Comparison of ENCODE assay signal across 26 cellular contexts in the genomic region with DNA sequence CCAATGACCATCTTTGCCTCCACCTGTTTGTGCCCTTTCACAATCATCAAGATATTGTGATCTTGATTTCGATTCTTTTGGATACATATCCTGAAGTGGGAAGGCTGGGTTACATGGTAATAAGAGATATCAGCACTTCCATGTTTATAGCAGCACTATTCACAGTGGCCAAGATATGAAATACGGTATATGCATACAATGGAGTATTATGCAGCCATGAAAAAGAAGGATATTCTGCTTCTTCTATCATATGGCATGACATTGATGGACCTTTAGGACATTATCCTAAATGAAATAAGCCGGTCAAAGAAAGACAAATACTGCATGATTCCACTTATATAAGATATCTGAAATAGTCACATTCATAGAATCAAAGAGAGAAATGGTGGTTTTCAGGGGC.
DNase-seq lines count a peak whose midpoint lies in the region; ATAC-seq, FAIRE-seq and TF ChIP-seq lines count a peak whose summit lies in the region.
"Had no signal": no experiment of that assay in that cellular context is flagged by ENCODE, and none has a peak within 500 bp of the region (broad histone marks: within the 10 kb centered on the region; RNA-seq: fewer than 3 reads in every experiment).

No MANE protein-coding gene starts in this region.

- H3K4me1 ChIP-seq in HEK293 (ENCODE audit: control insufficient read depth, insufficient read depth, low read length) (no peaks in the 10 kb centered on the region), H1 (replicated peaks in 1 of 4; ENCODE audit: control insufficient read depth in 3 of 4, insufficient read depth in 4 of 4, low read length in 3 of 4) (no peaks in the 10 kb centered on the region)
- H3K4me1 ChIP-seq: BE2C, BLaER1 had no signal

- no peak overlapping the region for H4K8ac ChIP-seq in H1 (ENCODE audit: extremely low read depth, insufficient read depth, low read length)

- H4K5ac ChIP-seq in H1 (ENCODE audit: insufficient read length, low read depth, low read length) = no peak overlapping the region

- H3K27me3 ChIP-seq in H1 (replicated peaks in 1 of 4; ENCODE audit: control insufficient read depth in 3 of 4, extremely low read depth in 1 of 4, insufficient read depth in 3 of 4, low read length in 3 of 4) = no peaks in the 10 kb centered on the region
- H3K27me3 ChIP-seq: BE2C, BLaER1 had no signal

- no peak overlapping the region for H2BK12ac ChIP-seq in H1 (ENCODE audit: low read depth, low read length)

- CTCF ChIA-PET in HEK293 (lab: Yijun Ruan, JAX) (no interaction called here), WTC11 (lab: Charles Lee) (no interaction called here), H1 (lab: Charles Lee; ENCODE audit: partially characterized antibody) (interaction anchor here (0.6 to 1.7 kb wide), 2 partner anchors 10 to 20 kb away, joined by 3 to 5 read pairs; no protein-coding TSS in a partner anchor)

- H3K36me3 ChIP-seq in HEK293 (ENCODE audit: control insufficient read depth in 2 of 2, insufficient read depth in 1 of 2, low read length in 2 of 2) (no peaks in the 10 kb centered on the region), H1 (ENCODE audit: control insufficient read depth in 2 of 4, insufficient read depth in 4 of 4, low read length in 3 of 4) (no peaks in the 10 kb centered on the region)
- H3K36me3 ChIP-seq: BE2C, BLaER1 had no signal

- 82% methylated on average over 3 of the region's 3 CpGs; no CpG with 5 or more reads in 1 of the 2 experiments for WGBS in H1 (ENCODE audit: extremely low coverage in 1 of 2, insufficient coverage in 1 of 2, insufficient read length in 1 of 2, insufficient replicate concordance in 2 of 2, low coverage in 1 of 2, low lambda C conversion rate in 2 of 2, missing lambda C conversion rate in 1 of 2), 2 experiments

- H2BK120ac ChIP-seq in H1 (replicated peaks; ENCODE audit: low read depth, low read length) = no peak overlapping the region

- H2BK20ac ChIP-seq in H1 (ENCODE audit: low read length) = no peak overlapping the region

- no peak for ATAC-seq in WTC11
- no peak for ATAC-seq in left ventricle myocardium superior
- ATAC-seq in GM18873 (IDR thresholded peaks at IDR 0.05; ENCODE audit: low FRiP score, unreplicated experiment) = no peak
- ATAC-seq: GM12878 had no signal

- no peak overlapping the region for H3K4me3 ChIP-seq in HEK293 (ENCODE audit: low read depth, low read length)
- no peak overlapping the region for H3K4me3 ChIP-seq in H1 (ENCODE audit: extremely low read depth in 1 of 4, insufficient read depth in 2 of 4, low read depth in 3 of 4, low read length in 4 of 4)
- H3K4me3 ChIP-seq: BLaER1, GM12878 had no signal

- FAIRE-seq in H1 (lab: Jason Lieb, UNC) = no peak
- FAIRE-seq: A204.1, GM12878, GM12892, GM18507 had no signal

- no peak overlapping the region for H3K9ac ChIP-seq in H1 (replicated peaks in 1 of 4; ENCODE audit: extremely low read depth in 1 of 4, low read depth in 3 of 4, low read length in 3 of 4)
- H3K9ac ChIP-seq: BLaER1 had no signal

- TF ChIP-seq POLR2A in H1 (IDR thresholded peaks at IDR 0.05; ENCODE audit: control extremely low read depth in 1 of 2, low read depth in 2 of 2, low read length in 2 of 2) = no peak

- TF ChIP-seq CTCF in HEK293 (tag by site-specific recombination; IDR thresholded peaks at IDR 0.05) (no peak), WTC11 (IDR thresholded peaks at IDR 0.05) (no peak), H1 (IDR thresholded peaks at IDR 0.05; ENCODE audit: control extremely low read depth in 1 of 3, insufficient read depth in 1 of 3, low read depth in 1 of 3, low read length in 3 of 3) (no peak)

- no peak overlapping the region for H3K4me2 ChIP-seq in H1 (ENCODE audit: insufficient read depth in 1 of 2, low read depth in 2 of 2, low read length in 2 of 2)
- H3K4me2 ChIP-seq: BLaER1 had no signal

- no peak overlapping the region for H3K18ac ChIP-seq in H1 (ENCODE audit: extremely low read depth, low read length)

- no peaks in the 10 kb centered on the region; the same call in 1 of the 2 replicates for H3K27me3 Mint-ChIP-seq in WTC11 (ENCODE audit: low read depth)

- peaks cover 23% of the 10 kb centered on the region for H3K9me3 Mint-ChIP-seq in WTC11

- H3K36me3 Mint-ChIP-seq in WTC11 = no peaks in the 10 kb centered on the region
- H3K36me3 Mint-ChIP-seq: CD14-positive monocyte; CD4-positive, alpha-beta memory T cell; CD4-positive, CD25-positive, alpha-beta regulatory T cell; CD8-positive, alpha-beta memory T cell had no signal

- no peaks in the 10 kb centered on the region for H3K23me2 ChIP-seq in H1 (ENCODE audit: low read depth, low read length)

- no peak for TF ChIP-seq EP300 in H1 (IDR thresholded peaks at IDR 0.05; ENCODE audit: borderline replicate concordance in 1 of 2, low read depth in 2 of 2, low read length in 2 of 2)

- DNase-seq in WTC11 (ENCODE audit: low spot score) = no peak
- no peak for DNase-seq in H1 (ENCODE audit: low read depth in 1 of 2, low spot score in 2 of 2)
- DNase-seq in left ventricle myocardium superior = no peak
- DNase-seq: 8988T; ACHN; BE2C; C1 segment of cervical spinal cord; CD4-positive, alpha-beta memory T cell; CD4-positive, CD25-positive, alpha-beta regulatory T cell; CD8-positive, alpha-beta memory T cell; COR-L47; DMS 273 treated with DMSO at 0.1 percent for 48 hours; DMS153; DMS53; DMS79; DND-41; EL; GDM1 had no signal

- intact Hi-C loops in left ventricle myocardium superior (cut with micrococcal nuclease) = no loop called here

- H4K91ac ChIP-seq in H1 (replicated peaks; ENCODE audit: insufficient read length, low read length) = no peak overlapping the region

- no peaks in the 10 kb centered on the region for H3K79me1 ChIP-seq in H1 (ENCODE audit: low read depth, low read length)

- H2AK5ac ChIP-seq in H1 (ENCODE audit: low read depth, low read length) = no peak overlapping the region

- no peak overlapping the region for H2BK15ac ChIP-seq in H1 (ENCODE audit: low read length)

- POLR2A ChIA-PET in HEK293 (lab: Yijun Ruan, JAX) = no interaction called here
- POLR2A ChIA-PET in WTC11 (lab: Charles Lee) = no interaction called here
- POLR2A ChIA-PET in H1 (lab: Charles Lee; ENCODE audit: partially characterized antibody) = no interaction called here

- no peak overlapping the region for H3K56ac ChIP-seq in H1 (replicated peaks; ENCODE audit: insufficient read length, low read depth, low read length)

- no peak overlapping the region for H3K14ac ChIP-seq in H1 (ENCODE audit: insufficient read length)

- no peaks in the 10 kb centered on the region for H3K79me2 ChIP-seq in H1 (ENCODE audit: control insufficient read depth in 1 of 2, insufficient read depth in 2 of 2, low read length in 2 of 2)

- H3K27ac ChIP-seq in HEK293 (ENCODE audit: extremely low read depth, low read depth, low read length) = no peak overlapping the region
- H3K27ac ChIP-seq in H1 (ENCODE audit: low read depth, low read length) = no peak overlapping the region
- H3K27ac ChIP-seq: BLaER1 had no signal

- no peak overlapping the region for H3K4me3 Mint-ChIP-seq in WTC11
- H3K4me3 Mint-ChIP-seq: CD14-positive monocyte; CD4-positive, alpha-beta memory T cell; CD4-positive, CD25-positive, alpha-beta regulatory T cell; CD8-positive, alpha-beta memory T cell had no signal

- no peak for TF ChIP-seq RAD21 in H1 (IDR thresholded peaks at IDR 0.05 in 1 of 2, conservative IDR thresholded peaks at IDR 0.05 in 1 of 2; ENCODE audit: low read depth in 2 of 2, low read length in 2 of 2)

- H3K23ac ChIP-seq in H1 (ENCODE audit: insufficient read length) = no peak overlapping the region

- no peak overlapping the region for H2BK5ac ChIP-seq in H1 (ENCODE audit: low read depth, low read length)

- no peak overlapping the region for H2AFZ ChIP-seq in H1 (ENCODE audit: low read length)

- H3K4me1 Mint-ChIP-seq in WTC11 = no peaks in the 10 kb centered on the region
- H3K4me1 Mint-ChIP-seq: CD14-positive monocyte; CD4-positive, alpha-beta memory T cell; CD4-positive, CD25-positive, alpha-beta regulatory T cell; CD8-positive, alpha-beta memory T cell had no signal

- no peak overlapping the region for H3K4ac ChIP-seq in H1 (replicated peaks; ENCODE audit: insufficient read length, low read depth, low read length)

- H3K9me3 ChIP-seq in HEK293 (ENCODE audit: control insufficient read depth, insufficient read depth, low read depth, low read length) = no peaks in the 10 kb centered on the region
- peaks cover 0 to 3% of the 10 kb centered on the region in 2 experiments; a peak in 1 of 4 replicates for H3K9me3 ChIP-seq in H1 (ENCODE audit: insufficient read depth in 2 of 2, low read depth in 1 of 2, low read length in 1 of 2)
- H3K9me3 ChIP-seq: BE2C had no signal

- H4K20me1 ChIP-seq in H1 (replicated peaks in 1 of 2; ENCODE audit: control insufficient read depth in 1 of 2, insufficient read depth in 2 of 2, low read length in 2 of 2) = no peaks in the 10 kb centered on the region
- H4K20me1 ChIP-seq: BLaER1 had no signal

- H3K27ac Mint-ChIP-seq in WTC11 = no peak overlapping the region
- H3K27ac Mint-ChIP-seq: CD14-positive monocyte; CD4-positive, alpha-beta memory T cell; CD4-positive, CD25-positive, alpha-beta regulatory T cell; CD8-positive, alpha-beta memory T cell had no signal

TF ChIP-seq in HEK293, 187 proteins besides CTCF, POLR2A, EP300 and RAD21 (continues in another document):
- TF ChIP-seq GLI4 (tag by site-specific recombination; IDR thresholded peaks at IDR 0.05) = no peak
- no peak for TF ChIP-seq ZNF600 (tag by site-specific recombination; IDR thresholded peaks at IDR 0.05)
- TF ChIP-seq SALL2 (tag by site-specific recombination; IDR thresholded peaks at IDR 0.05; ENCODE audit: borderline replicate concordance) = no peak
- no peak for TF ChIP-seq ZSCAN30 (tag by site-specific recombination; IDR thresholded peaks at IDR 0.05)

TF ChIP-seq in WTC11, 78 proteins besides CTCF, POLR2A, EP300 and RAD21 (continues in another document):
- no peak for TF ChIP-seq KAT7 (CRISPR knock-in tag; IDR thresholded peaks at IDR 0.05; ENCODE audit: borderline replicate concordance)

TF ChIP-seq in H1, 55 proteins besides CTCF, POLR2A, EP300 and RAD21:
- TF ChIP-seq BACH1 (IDR thresholded peaks at IDR 0.05; ENCODE audit: low read length) (no peak), KDM1A (IDR thresholded peaks at IDR 0.05; ENCODE audit: borderline replicate concordance, low read length) (peak; percentile 80)
